In the genomic region with DNA sequence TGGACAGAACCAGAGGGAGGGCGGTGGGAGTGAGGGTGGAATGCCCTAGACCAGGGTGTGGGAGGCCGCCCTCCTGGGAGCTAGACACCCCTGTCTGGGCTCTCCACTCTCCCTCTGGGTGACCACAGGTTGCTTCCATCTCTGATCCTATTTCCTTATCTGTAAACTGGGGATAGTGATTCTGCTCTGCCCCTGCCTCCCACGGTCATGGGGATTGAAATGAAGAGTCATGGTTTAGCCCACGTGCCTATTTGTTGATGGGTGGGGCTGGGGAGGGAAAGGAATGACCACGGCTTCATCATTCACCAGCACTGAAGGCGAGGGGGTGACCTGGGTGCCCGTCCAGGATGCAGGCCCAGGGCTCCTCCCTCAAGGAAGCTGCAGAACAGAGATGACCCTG, we compare ENCODE assay signal across 21 cellular contexts. TPM values are rescaled to one million over a fixed set of nuclear protein-coding genes. Genes with fewer than 3 reads are reported as not detected.
DNase-seq lines count a peak whose midpoint lies in the region; ATAC-seq, FAIRE-seq and TF ChIP-seq lines count a peak whose summit lies in the region.
"Had no signal": no experiment of that assay in that cellular context is flagged by ENCODE, and none has a peak within 500 bp of the region (broad histone marks: within the 10 kb centered on the region; RNA-seq: fewer than 3 reads in every experiment).

No MANE protein-coding gene starts in this region.

- H3K9ac ChIP-seq in H1 (replicated peaks in 1 of 4; ENCODE audit: extremely low read depth in 1 of 4, low read depth in 3 of 4, low read length in 3 of 4), result no peak overlapping the region
- no peak overlapping the region for H3K9ac ChIP-seq in neuronal stem cell (ENCODE audit: low read depth, low read length, poor library complexity)
- H3K9ac ChIP-seq: BLaER1 treated with 17β-estradiol and CSF1 and Interleukin-3, amounts not matched to agents 10 nM and 100 nM had no signal

- no peaks in the 10 kb centered on the region for H3K23me2 ChIP-seq in H1 (ENCODE audit: low read depth, low read length)

- CTCF ChIA-PET in HEK293 (lab: Yijun Ruan, JAX) (interaction anchor here (3.3 kb wide), 1 partner anchor 12 kb away, joined by 27 read pairs; no protein-coding TSS in a partner anchor), H1 (lab: Charles Lee; ENCODE audit: partially characterized antibody) (interaction anchor here (0.7 to 5.0 kb wide), 6 partner anchors 12 to 34 kb away, joined by 3 to 34 read pairs (median 4); no protein-coding TSS in a partner anchor)

- WGBS in H1 (ENCODE audit: extremely low coverage in 1 of 2, insufficient coverage in 1 of 2, insufficient read length in 1 of 2, insufficient replicate concordance in 2 of 2, low coverage in 1 of 2, low lambda C conversion rate in 2 of 2, missing lambda C conversion rate in 1 of 2), 2 experiments, result 92% methylated on average over 4 of the region's 7 CpGs; no CpG with 5 or more reads in 1 of the 2 experiments
- WGBS in neuronal stem cell (ENCODE audit: extremely low coverage in 2 of 2, insufficient read length in 2 of 2, insufficient replicate concordance in 1 of 2), 2 donors, result no CpG with 5 or more reads among the region's 7 CpGs

- H3K23ac ChIP-seq in H1 (ENCODE audit: insufficient read length), result no peak overlapping the region
- H3K23ac ChIP-seq in neuronal stem cell (ENCODE audit: low read depth, low read length, poor library complexity), result peak overlapping the region; percentile 92

- TF ChIP-seq EP300 in H1 (IDR thresholded peaks at IDR 0.05; ENCODE audit: borderline replicate concordance in 1 of 2, low read depth in 2 of 2, low read length in 2 of 2), result no peak

- H3K79me2 ChIP-seq in H1 (ENCODE audit: control insufficient read depth in 1 of 2, insufficient read depth in 2 of 2, low read length in 2 of 2), result no peaks in the 10 kb centered on the region

- no peak for TF ChIP-seq POLR2A in H1 (IDR thresholded peaks at IDR 0.05; ENCODE audit: control extremely low read depth in 1 of 2, low read depth in 2 of 2, low read length in 2 of 2)

- no peak for ATAC-seq in HG03442 (IDR thresholded peaks at IDR 0.05; ENCODE audit: unreplicated experiment)
- ATAC-seq: A549; CD8-positive, alpha-beta T cell had no signal

- TF ChIP-seq CTCF in HEK293 (tag by site-specific recombination; IDR thresholded peaks at IDR 0.05) (no peak), H1 (IDR thresholded peaks at IDR 0.05; ENCODE audit: control extremely low read depth in 1 of 3, insufficient read depth in 1 of 3, low read depth in 1 of 3, low read length in 3 of 3) (no peak)

- H2BK15ac ChIP-seq in H1 (ENCODE audit: low read length) (no peak overlapping the region), neuronal stem cell (ENCODE audit: low read length) (no peak overlapping the region)

- no peak for TF ChIP-seq RAD21 in H1 (IDR thresholded peaks at IDR 0.05 in 1 of 2, conservative IDR thresholded peaks at IDR 0.05 in 1 of 2; ENCODE audit: low read depth in 2 of 2, low read length in 2 of 2)

- POLR2A ChIA-PET in HEK293 (lab: Yijun Ruan, JAX) (no interaction called here), H1 (lab: Charles Lee; ENCODE audit: partially characterized antibody) (no interaction called here)

- peak overlapping the region; percentile 53; the same call in 1 of the 2 replicates for H2AK5ac ChIP-seq in H1 (ENCODE audit: low read depth, low read length)
- H2AK5ac ChIP-seq in neuronal stem cell (ENCODE audit: low read depth, low read length), result peak overlapping the region; percentile 6

- H3K9me3 ChIP-seq in HEK293 (ENCODE audit: control insufficient read depth, insufficient read depth, low read depth, low read length), result no peaks in the 10 kb centered on the region
- H3K9me3 ChIP-seq in H1 (ENCODE audit: insufficient read depth in 2 of 2, low read depth in 1 of 2, low read length in 1 of 2), result no peaks in the 10 kb centered on the region
- H3K9me3 ChIP-seq in neuronal stem cell (replicated peaks in 1 of 2; ENCODE audit: control insufficient read depth in 2 of 2, insufficient read depth in 1 of 2, low read depth in 1 of 2, low read length in 2 of 2), result no peaks in the 10 kb centered on the region
- H3K9me3 ChIP-seq: A549; BLaER1 treated with 17β-estradiol and CSF1 and Interleukin-3, amounts not matched to agents 10 nM and 100 nM; Caco-2 had no signal

- no peak overlapping the region for H3K27ac ChIP-seq in HEK293 (ENCODE audit: extremely low read depth, low read depth, low read length)
- H3K27ac ChIP-seq in H1 (ENCODE audit: low read depth, low read length), result no peak overlapping the region
- no peak overlapping the region for H3K27ac ChIP-seq in neuronal stem cell (replicated peaks; ENCODE audit: low read length)
- H3K27ac ChIP-seq: 22Rv1; A549; BLaER1 treated with 17β-estradiol and CSF1 and Interleukin-3, amounts not matched to agents 10 nM and 100 nM; C4-2B had no signal

- no peaks in the 10 kb centered on the region; a peak in 1 of 7 replicates for H3K27me3 ChIP-seq in H1 (replicated peaks in 1 of 4; ENCODE audit: control insufficient read depth in 3 of 4, extremely low read depth in 1 of 4, insufficient read depth in 3 of 4, low read length in 3 of 4)
- H3K27me3 ChIP-seq in neuronal stem cell (ENCODE audit: control insufficient read depth in 3 of 3, insufficient read depth in 3 of 3, low read depth in 1 of 3, low read length in 3 of 3), result peaks cover 0 to 52% (median 2%) of the 10 kb centered on the region in 3 experiments
- H3K27me3 ChIP-seq: BLaER1 treated with 17β-estradiol and CSF1 and Interleukin-3, amounts not matched to agents 10 nM and 100 nM had no signal

- H2AFZ ChIP-seq in H1 (ENCODE audit: low read length), result no peak overlapping the region
- H2AFZ ChIP-seq in neuronal stem cell (ENCODE audit: low read length), result no peak overlapping the region

- H3K4me1 ChIP-seq in HEK293 (ENCODE audit: control insufficient read depth, insufficient read depth, low read length) (no peaks in the 10 kb centered on the region), H1 (replicated peaks in 1 of 4; ENCODE audit: control insufficient read depth in 3 of 4, insufficient read depth in 4 of 4, low read length in 3 of 4) (no peaks in the 10 kb centered on the region), neuronal stem cell (ENCODE audit: control insufficient read depth in 2 of 2, insufficient read depth in 1 of 2, low read depth in 1 of 2, low read length in 2 of 2) (peaks cover 0 to 10% of the 10 kb centered on the region in 2 donors)
- H3K4me1 ChIP-seq: A549, Caco-2 had no signal

- H3K79me1 ChIP-seq in H1 (ENCODE audit: low read depth, low read length) (no peaks in the 10 kb centered on the region), neuronal stem cell (ENCODE audit: low read depth, low read length) (peaks cover 2% of the 10 kb centered on the region)

- H2BK5ac ChIP-seq in H1 (ENCODE audit: low read depth, low read length) (no peak overlapping the region), neuronal stem cell (ENCODE audit: low read length) (no peak overlapping the region)

- H3K56ac ChIP-seq in H1 (replicated peaks; ENCODE audit: insufficient read length, low read depth, low read length), result no peak overlapping the region

- H4K91ac ChIP-seq in H1 (replicated peaks; ENCODE audit: insufficient read length, low read length) (no peak overlapping the region), neuronal stem cell (ENCODE audit: low read depth, low read length, poor library complexity) (no peak overlapping the region)

- H3K36me3 ChIP-seq in HEK293 (ENCODE audit: control insufficient read depth in 2 of 2, insufficient read depth in 1 of 2, low read length in 2 of 2) (no peaks in the 10 kb centered on the region), H1 (ENCODE audit: control insufficient read depth in 2 of 4, insufficient read depth in 4 of 4, low read length in 3 of 4) (no peaks in the 10 kb centered on the region), neuronal stem cell (replicated peaks in 1 of 2; ENCODE audit: control insufficient read depth in 2 of 2, insufficient read depth in 2 of 2, low read length in 2 of 2) (no peaks in the 10 kb centered on the region)
- H3K36me3 ChIP-seq: BLaER1 treated with 17β-estradiol and CSF1 and Interleukin-3, amounts not matched to agents 10 nM and 100 nM had no signal

- no peak overlapping the region for H3K4ac ChIP-seq in H1 (replicated peaks; ENCODE audit: insufficient read length, low read depth, low read length)
- no peak overlapping the region for H3K4ac ChIP-seq in neuronal stem cell (ENCODE audit: low read length)

- H4K20me1 ChIP-seq in H1 (replicated peaks in 1 of 2; ENCODE audit: control insufficient read depth in 1 of 2, insufficient read depth in 2 of 2, low read length in 2 of 2), result no peaks in the 10 kb centered on the region
- H4K20me1 ChIP-seq: BLaER1 treated with 17β-estradiol and CSF1 and Interleukin-3, amounts not matched to agents 10 nM and 100 nM had no signal

- FAIRE-seq in H1 (lab: Jason Lieb, UNC), result no peak
- FAIRE-seq: A549, D721Med, G401.6, GM12891, GM19239 had no signal

- H4K8ac ChIP-seq in H1 (ENCODE audit: extremely low read depth, insufficient read depth, low read length) (no peak overlapping the region), neuronal stem cell (ENCODE audit: low read depth, low read length) (no peak overlapping the region)

- H3K4me2 ChIP-seq in H1 (ENCODE audit: insufficient read depth in 1 of 2, low read depth in 2 of 2, low read length in 2 of 2), result no peak overlapping the region
- no peak overlapping the region for H3K4me2 ChIP-seq in neuronal stem cell (ENCODE audit: insufficient read depth, low read length, poor library complexity, severe bottlenecking)
- H3K4me2 ChIP-seq: A549 had no signal

- DNase-seq in H1 (ENCODE audit: low read depth in 1 of 2, low spot score in 2 of 2) (no peak), neuronal stem cell (ENCODE audit: low spot score) (no peak), T1000 (lab: John Stamatoyannopoulos, UW) (no peak), activated gamma-delta T cell (lab: John Stamatoyannopoulos, UW) (no peak)
- DNase-seq: AML-193; Caco-2; Calu3; CD4-positive, alpha-beta T cell; CD8-positive, alpha-beta T cell; DMS79 treated with DMSO at 0.1 percent for 48 hours; GF-D8 had no signal

- H2BK12ac ChIP-seq in H1 (ENCODE audit: low read depth, low read length) (no peak overlapping the region), neuronal stem cell (ENCODE audit: low read length) (no peak overlapping the region)

- no peak overlapping the region for H4K5ac ChIP-seq in H1 (ENCODE audit: insufficient read length, low read depth, low read length)

- no peak overlapping the region for H3K14ac ChIP-seq in H1 (ENCODE audit: insufficient read length)
- H3K14ac ChIP-seq in neuronal stem cell (ENCODE audit: low read length), result no peak overlapping the region

- H3K4me3 ChIP-seq in HEK293 (ENCODE audit: low read depth, low read length), result no peak overlapping the region
- H3K4me3 ChIP-seq in H1 (ENCODE audit: extremely low read depth in 1 of 4, insufficient read depth in 2 of 4, low read depth in 3 of 4, low read length in 4 of 4), result no peak overlapping the region
- H3K4me3 ChIP-seq in neuronal stem cell (ENCODE audit: low read length in 2 of 2), result no peak overlapping the region
- H3K4me3 ChIP-seq: A549; BLaER1 treated with 17β-estradiol and CSF1 and Interleukin-3, amounts not matched to agents 10 nM and 100 nM had no signal

- no peak overlapping the region for H2BK120ac ChIP-seq in H1 (replicated peaks; ENCODE audit: low read depth, low read length)
- H2BK120ac ChIP-seq in neuronal stem cell (ENCODE audit: low read depth, low read length), result no peak overlapping the region

- H2BK20ac ChIP-seq in H1 (ENCODE audit: low read length), result no peak overlapping the region

- H3K18ac ChIP-seq in H1 (ENCODE audit: extremely low read depth, low read length) (no peak overlapping the region), neuronal stem cell (ENCODE audit: low read length) (peak overlapping the region; percentile 15)

RNA-seq across cellular contexts. Expression of a gene that starts 49.3 kb away (rescaled TPM):
- 46.5 and 46.9 TPM in 2 replicates for total RNA-seq in H1 (2021; fragmentation: NEBNext Ultra II Directional; extraction: Animal tissue kit (Norgen Biotek cat#: 25700))
- polyA plus RNA-seq in H1 (2011; rRNA removed), result 55.0 and 72.4 TPM in 2 replicates
- 52.7 TPM for polyA plus RNA-seq in H1 (2011; cell fraction: cytosol; rRNA removed)
- polyA plus RNA-seq in H1 (2011; cell fraction: nucleus; rRNA removed), result 43.9 TPM
- polyA plus RNA-seq in H1 (2012, experiment 1 of 2), result 44.8 to 52.0 TPM (median 46.3 TPM) in 4 replicates
- 70.6 TPM for polyA plus RNA-seq in H1 (2012, experiment 2 of 2)
- 64.5 TPM for polyA plus RNA-seq in H1 (2013, experiment 1 of 2)
- 62.2 TPM for polyA plus RNA-seq in H1 (2013, experiment 2 of 2)
- polyA minus RNA-seq in H1 (2011; rRNA and poly(A)+ RNA removed), result 17.5 and 18.1 TPM in 2 replicates
- polyA minus RNA-seq in H1 (2011; cell fraction: cytosol; rRNA and poly(A)+ RNA removed), result 10.9 TPM
- 14.1 TPM for polyA minus RNA-seq in H1 (2011; cell fraction: nucleus; rRNA and poly(A)+ RNA removed)
- 71.7 TPM for polyA plus RNA-seq in neuronal stem cell (2013, experiment 1 of 2)
- polyA plus RNA-seq in neuronal stem cell (2013, experiment 2 of 2), result 72.0 TPM
